18 cellular contexts compared by ENCODE assay signal in the genomic region with DNA sequence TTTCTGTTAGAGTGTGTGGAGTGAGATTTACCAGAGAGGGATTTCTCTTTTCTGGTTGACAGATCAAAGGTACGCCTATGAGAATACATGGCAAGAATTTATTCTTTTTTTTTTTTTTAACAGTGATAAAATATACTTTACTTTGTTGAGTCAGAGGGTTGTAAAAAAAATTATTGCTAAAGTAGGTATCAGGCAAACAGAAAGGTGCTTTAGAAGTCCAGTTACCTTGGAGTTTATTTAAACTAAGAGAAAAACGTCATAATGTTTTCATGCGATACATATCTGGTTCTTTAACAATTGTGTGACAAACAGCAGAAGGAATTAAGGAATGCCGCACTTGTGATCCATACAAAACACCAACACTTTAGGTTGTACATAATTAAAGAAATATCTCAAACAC.
"Had no signal": no experiment of that assay in that cellular context is flagged by ENCODE, and none has a peak within 500 bp of the region (broad histone marks: within the 10 kb centered on the region; RNA-seq: fewer than 3 reads in every experiment).

No MANE protein-coding gene starts in this region.

- H3K9me3 ChIP-seq: neutrophil, right atrium auricular region, upper lobe of left lung had no signal

- FAIRE-seq: frontal cortex had no signal

- H3K36me3 ChIP-seq: neutrophil, right atrium auricular region, upper lobe of left lung had no signal

- DNase-seq: activated CD4-positive, alpha-beta T cell treated with anti-CD3 and anti-CD28 coated beads, Interleukin-2, amount 10 ng/mL, durations not matched to agents 24 days and 14 days; activated CD8-positive, alpha-beta T cell treated with anti-CD3 and anti-CD28 coated beads for 36 hours; activated naive CD4-positive, alpha-beta T cell treated with Interleukin-2 at 50 U/mL for 16 hours; activated naive CD8-positive, alpha-beta T cell treated with anti-CD3 and anti-CD28 coated beads, Interleukin-2, amount 10 ng/mL, durations not matched to agents 7 days and 5 days; activated T-cell treated with anti-CD3 and anti-CD28 coated beads, Interleukin-2, amount 50 U/mL, for 24 hours; amygdala; caudate nucleus; endodermal cell; head of caudate nucleus; left ventricle myocardium superior; stimulated activated CD4-positive, alpha-beta T cell treated with anti-CD3 and anti-CD28 coated beads, Interleukin-15, amount 100 ng/mL, for 24 hours; stimulated activated CD4-positive, alpha-beta T cell treated with anti-CD3 and anti-CD28 coated beads, Interleukin-4, amount 100 ng/mL, for 1 hour; stimulated activated naive CD8-positive, alpha-beta T cell treated with anti-CD3 and anti-CD28 coated beads, Interleukin-15, amount 100 ng/mL, for 72 hours had no signal

- ATAC-seq: activated CD8-positive, alpha-beta T cell treated with anti-CD3 and anti-CD28 coated beads for 36 hours; left ventricle myocardium superior; natural killer cell treated with Interleukin-12 subunit alpha and Interleukin-12 subunit beta and Interleukin-15 and Interleukin-18, amount 100 ng/mL, for 72 hours; stimulated activated naive CD8-positive, alpha-beta T cell treated with anti-CD3 and anti-CD28 coated beads, Interleukin-15, amount 100 ng/mL, for 72 hours had no signal

- H3K4me3 ChIP-seq: right atrium auricular region, upper lobe of left lung had no signal

- H3K4me1 ChIP-seq: right atrium auricular region had no signal

- H3K27me3 ChIP-seq: neutrophil, right atrium auricular region, upper lobe of left lung had no signal

- H3K27ac ChIP-seq: neutrophil, right atrium auricular region had no signal
